Comparison of ENCODE assay signal across 1 cellular context in genomic region chr19:45340232-45340898, GRCh38.
A peak's percentile ranks its signal among the peaks of the same experiment; 100 is the strongest.
TF ChIP-seq lines count a peak whose summit lies in the region.

Gene KLC3 (plus strand): TSS chr19:45340750. CDS start chr19:45345542, 4,792 bp downstream.

TF ChIP-seq in K562, 482 proteins besides CTCF, POLR2A, EP300 and RAD21 (continued from another document):
- TF ChIP-seq ZHX1 (conservative IDR thresholded peaks at IDR 0.05; ENCODE audit: low read length) (no peak), KDM2B (CRISPR knock-in tag; IDR thresholded peaks at IDR 0.05) (no peak), GABPB2 (CRISPR knock-in tag; conservative IDR thresholded peaks at IDR 0.05) (no peak), SFPQ (IDR thresholded peaks at IDR 0.05; ENCODE audit: low read depth, low read length) (no peak), ZNF217 (CRISPR knock-in tag; IDR thresholded peaks at IDR 0.05) (no peak), PTBP1 (IDR thresholded peaks at IDR 0.05; ENCODE audit: low read depth, low read length) (0 out of 2 replicates have a peak, but pooled peaks have one; percentile 45), ETS2 (tag; IDR thresholded peaks at IDR 0.05; ENCODE audit: borderline replicate concordance, poor library complexity, severe bottlenecking) (no peak), CBX3 (IDR thresholded peaks at IDR 0.05; ENCODE audit: borderline replicate concordance in 1 of 2, low read length in 2 of 2) (no peak), SMC3 (conservative IDR thresholded peaks at IDR 0.05; ENCODE audit: insufficient read depth, low read depth, low read length) (no peak), ZNF696 (CRISPR knock-in tag; conservative IDR thresholded peaks at IDR 0.05) (no peak), CTBP1 (IDR thresholded peaks at IDR 0.05; ENCODE audit: borderline replicate concordance) (peak; percentile 72), CXXC5 (CRISPR knock-in tag; IDR thresholded peaks at IDR 0.05) (peak; percentile 49; the same call in 1 of the 2 replicates)
